Comparison of ENCODE assay signal across 12 cellular contexts in genomic region chr9:83027153-83027867, GRCh38. TPM values are rescaled to one million over a fixed set of nuclear protein-coding genes. Genes with fewer than 3 reads are reported as not detected.
DNase-seq lines count a peak whose midpoint lies in the region; ATAC-seq and TF ChIP-seq lines count a peak whose summit lies in the region.
"Had no signal": no experiment of that assay in that cellular context is flagged by ENCODE, and none has a peak within 500 bp of the region (broad histone marks: within the 10 kb centered on the region; RNA-seq: fewer than 3 reads in every experiment).

No MANE protein-coding gene starts in this region.

- H3K4me2 ChIP-seq in H9 (ENCODE audit: insufficient read depth, insufficient read length, low read length) = no peak overlapping the region
- H3K4me2 ChIP-seq: BLaER1 treated with 17β-estradiol and CSF1 and Interleukin-3, amounts not matched to agents 10 nM and 100 nM had no signal

- TF ChIP-seq CTCF in HEK293 (tag by site-specific recombination; IDR thresholded peaks at IDR 0.05) = no peak
- no peak for TF ChIP-seq CTCF in fibroblast of pulmonary artery (IDR thresholded peaks at IDR 0.05; ENCODE audit: low read length, missing control alignments)
- no peak for TF ChIP-seq CTCF in H9 (conservative IDR thresholded peaks at IDR 0.05)

- H3K36me3 Mint-ChIP-seq in H9 (ENCODE audit: insufficient read depth in 1 of 3, low read depth in 3 of 3) = no peaks in the 10 kb centered on the region

- H3K27ac ChIP-seq in HEK293 (ENCODE audit: extremely low read depth, low read depth, low read length) (no peak overlapping the region), substantia nigra (ENCODE audit: low read depth, low read length, poor library complexity, severe bottlenecking) (no peak overlapping the region), H9 (ENCODE audit: insufficient read length, low read depth, low read length) (no peak overlapping the region)
- H3K27ac ChIP-seq: BLaER1 treated with 17β-estradiol and CSF1 and Interleukin-3, amounts not matched to agents 10 nM and 100 nM; thoracic aorta had no signal

- no peaks in the 10 kb centered on the region for H3K27me3 Mint-ChIP-seq in H9 (ENCODE audit: low read depth)

- H3K9me3 ChIP-seq in HEK293 (ENCODE audit: control insufficient read depth, insufficient read depth, low read depth, low read length) = no peaks in the 10 kb centered on the region
- H3K9me3 ChIP-seq in H9 (ENCODE audit: control insufficient read depth, low read depth, low read length) = no peaks in the 10 kb centered on the region
- H3K9me3 ChIP-seq: thoracic aorta had no signal

- H3K4me1 ChIP-seq in HEK293 (ENCODE audit: control insufficient read depth, insufficient read depth, low read length) (no peaks in the 10 kb centered on the region; the same call in 1 of the 2 replicates), H9 (ENCODE audit: insufficient read depth, low read length) (no peaks in the 10 kb centered on the region)

- no peak overlapping the region for H3K9ac ChIP-seq in H9 (ENCODE audit: extremely low read depth, insufficient read length, low read length)
- H3K9ac ChIP-seq: BLaER1 treated with 17β-estradiol and CSF1 and Interleukin-3, amounts not matched to agents 10 nM and 100 nM had no signal

- POLR2A ChIA-PET in HEK293 (lab: Yijun Ruan, JAX) = interaction anchor here (0.6 to 2.0 kb wide), 2 partner anchors 35 to 897 kb away, joined by 3 to 6 read pairs; no protein-coding TSS in a partner anchor

- H2AK5ac ChIP-seq in H9 (ENCODE audit: insufficient read length, low read length) = no peak overlapping the region

- H3K18ac ChIP-seq in H9 (ENCODE audit: insufficient read length, low read depth, low read length) = no peak overlapping the region

- H4K91ac ChIP-seq in H9 (ENCODE audit: insufficient read length, low read depth, low read length) = no peak overlapping the region

- no peak for ATAC-seq in HG02798 (IDR thresholded peaks at IDR 0.05; ENCODE audit: poor library complexity, unreplicated experiment)
- no peak for ATAC-seq in activated CD4-positive, CD25-positive, alpha-beta regulatory T cell treated with anti-CD3 and anti-CD28 coated beads, Interleukin-2, amount 50 U/mL, for 24 hours

- no peak overlapping the region for H3K56ac ChIP-seq in H9 (ENCODE audit: insufficient read length, low read depth, low read length)

- H3K4me1 Mint-ChIP-seq in H9 = peaks cover 4 to 5% of the 10 kb centered on the region in 2 experiments; a peak in 3 of 4 replicates

- no peak overlapping the region for H4K5ac ChIP-seq in H9 (ENCODE audit: insufficient read length, low read depth, low read length)

- H2BK12ac ChIP-seq in H9 (ENCODE audit: insufficient read length, low read depth, low read length) = no peak overlapping the region

- no peaks in the 10 kb centered on the region for H3K23me2 ChIP-seq in H9 (ENCODE audit: insufficient read length, low read depth, low read length, poor library complexity, severe bottlenecking)

- no peak overlapping the region for H4K8ac ChIP-seq in H9 (replicated peaks; ENCODE audit: insufficient read length, low read depth, low read length)

- DNase-seq in A172 (ENCODE audit: low spot score) (peak; percentile 92), SK-MEL-5 (ENCODE audit: low read depth, low spot score) (peak; percentile 79), fibroblast of pulmonary artery (ENCODE audit: low read depth) (peak; percentile 37), substantia nigra (lab: John Stamatoyannopoulos, UW) (no peak), H9 (no peak)
- DNase-seq: stimulated activated CD4-positive, alpha-beta T cell treated with anti-CD3 and anti-CD28 coated beads, Interleukin-4, amount 100 ng/mL, for 24 hours had no signal

- H3K79me2 ChIP-seq in H9 (ENCODE audit: insufficient read depth, low read length) = no peaks in the 10 kb centered on the region

- no peak overlapping the region for H3K14ac ChIP-seq in H9 (ENCODE audit: insufficient read depth, low read length)

- H2BK120ac ChIP-seq in H9 (ENCODE audit: low read depth, low read length, poor library complexity, severe bottlenecking) = no peak overlapping the region

- CTCF ChIA-PET in HEK293 (lab: Yijun Ruan, JAX) = interaction anchor here (0.5 to 0.8 kb wide), 5 partner anchors 16 to 1343 kb away, joined by 3 to 5 read pairs (median 3); no protein-coding TSS in a partner anchor

- H3K27ac Mint-ChIP-seq in H9 = no peak overlapping the region

- no peak overlapping the region for H2BK5ac ChIP-seq in H9 (ENCODE audit: insufficient read length, low read length)

- H3K79me1 ChIP-seq in H9 (ENCODE audit: insufficient read depth, low read depth, low read length, poor library complexity, severe bottlenecking) = no peaks in the 10 kb centered on the region

- no CpG with 5 or more reads among the region's 4 CpGs for WGBS in H9 (ENCODE audit: extremely low coverage, insufficient read length, low lambda C conversion rate)

- no peaks in the 10 kb centered on the region for H4K20me1 ChIP-seq in H9 (ENCODE audit: control insufficient read depth, insufficient read depth, insufficient read length)
- H4K20me1 ChIP-seq: BLaER1 treated with 17β-estradiol and CSF1 and Interleukin-3, amounts not matched to agents 10 nM and 100 nM had no signal

- H3K23ac ChIP-seq in H9 (ENCODE audit: insufficient read length, low read depth, low read length) = no peak overlapping the region

- H3K9me3 Mint-ChIP-seq in H9 = no peaks in the 10 kb centered on the region

- in situ Hi-C loops in SK-MEL-5 (cut with HindIII; ENCODE audit: low pct_unique_long_range_greater_than_20kb, low sequenced_read_pairs) = no loop called here

- H3K4ac ChIP-seq in H9 (ENCODE audit: low read depth, low read length) = no peak overlapping the region

- no peak overlapping the region for H3T11ph ChIP-seq in H9 (ENCODE audit: low read length)

- no peak overlapping the region for H3K4me3 Mint-ChIP-seq in H9

- no peaks in the 10 kb centered on the region for H3K27me3 ChIP-seq in H9 (ENCODE audit: insufficient read depth, low read length)
- H3K27me3 ChIP-seq: BLaER1 treated with 17β-estradiol and CSF1 and Interleukin-3, amounts not matched to agents 10 nM and 100 nM had no signal

- H3K4me3 ChIP-seq in HEK293 (ENCODE audit: low read depth, low read length) = no peak overlapping the region
- no peak overlapping the region for H3K4me3 ChIP-seq in fibroblast of pulmonary artery (replicated peaks; ENCODE audit: low read depth, low read length)
- H3K4me3 ChIP-seq: BLaER1 treated with 17β-estradiol and CSF1 and Interleukin-3, amounts not matched to agents 10 nM and 100 nM; thoracic aorta had no signal

- no peak overlapping the region for H2AFZ ChIP-seq in H9 (ENCODE audit: low read length)

- H2BK15ac ChIP-seq in H9 (ENCODE audit: low read depth, low read length) = no peak overlapping the region

- no peak overlapping the region for H2BK20ac ChIP-seq in H9 (ENCODE audit: low read depth, low read length, poor library complexity, severe bottlenecking)

- peaks cover 0 to 4% of the 10 kb centered on the region in 2 experiments; a peak in 1 of 3 replicates for H3K36me3 ChIP-seq in HEK293 (ENCODE audit: control insufficient read depth in 2 of 2, insufficient read depth in 1 of 2, low read length in 2 of 2)
- H3K36me3 ChIP-seq: BLaER1 treated with 17β-estradiol and CSF1 and Interleukin-3, amounts not matched to agents 10 nM and 100 nM; thoracic aorta had no signal

TF ChIP-seq in HEK293, 187 proteins besides CTCF, POLR2A, EP300 and RAD21:
- TF ChIP-seq ZNF629 (tag by site-specific recombination; IDR thresholded peaks at IDR 0.05) (peak; percentile 48; the same call in 1 of the 2 replicates), ZNF214 (tag by site-specific recombination; IDR thresholded peaks at IDR 0.05; ENCODE audit: borderline replicate concordance) (no peak), ZNF394 (tag by site-specific recombination; IDR thresholded peaks at IDR 0.05; ENCODE audit: borderline replicate concordance) (peak; percentile 46; the same call in 1 of the 2 replicates)

RNA-seq across cellular contexts. Expression of gene RASEF, which starts 35.6 kb away (rescaled TPM):
- 3.0 and 4.0 TPM in 2 replicates for total RNA-seq in A172 (2014; rRNA removed; shearing (Covaris generic))
- total RNA-seq in SK-MEL-5 (2014; rRNA removed; shearing (Covaris generic)) = 1.8 and 1.9 TPM in 2 replicates
- 0.79 and 1.1 TPM in 2 replicates for polyA plus RNA-seq in SK-MEL-5 (2015; cell fraction: cytosol; rRNA removed)
- 2.2 and 2.3 TPM in 2 replicates for polyA plus RNA-seq in SK-MEL-5 (2015; cell fraction: nucleus; rRNA removed)
- total RNA-seq in H9 (2021) = 1.9 and 2.2 TPM in 2 replicates
- polyA plus RNA-seq: endothelial cell of umbilical vein had no signal

Comparison
In these comparisons a context has a peak if more than half of its experiments do, and no peak if none do; other contexts are left out.
1. DNase-seq: peak in A172 (single experiment), SK-MEL-5 (single experiment) and fibroblast of pulmonary artery (single experiment); none in substantia nigra (0 of 49) and H9 (single experiment).